ENCODE assay signal across 8 cellular contexts in genomic region chr9:96383165-96383939, GRCh38. TPM values are rescaled to one million over a fixed set of nuclear protein-coding genes. Genes with fewer than 3 reads are reported as not detected.
A peak's percentile ranks its signal among the peaks of the same experiment; 100 is the strongest.
DNase-seq lines count a peak whose midpoint lies in the region; ATAC-seq, FAIRE-seq and TF ChIP-seq lines count a peak whose summit lies in the region.
"Had no signal": no experiment of that assay in that cellular context is flagged by ENCODE, and none has a peak within 500 bp of the region (broad histone marks: within the 10 kb centered on the region; RNA-seq: fewer than 3 reads in every experiment).

Gene SLC35D2, minus strand, starts transcription at chr9:96383711. Its CDS starts 77 bp downstream, at chr9:96383634.

- H3K4me3 ChIP-seq in mucosa of descending colon (peak within 1 kb of the TSS; percentile 52), tibial artery (peak within 1 kb of the TSS; percentile 80 to 87)

- peak; percentile 73 for DNase-seq in GM10266 (ENCODE audit: extremely low spot score)
- peak; percentile 62 for DNase-seq in HTR-8/SVneo (ENCODE audit: insufficient read length, low spot score)
- DNase-seq in activated T-cell treated with anti-CD3 and anti-CD28 coated beads, Interleukin-2, amount 50 U/mL, for 48 hours: peak; percentile 32 to 37
- peak; percentile 60 for DNase-seq in fibroblast of gingiva (ENCODE audit: low read depth)
- DNase-seq in mucosa of descending colon: peak; percentile 85 to 91 (median 87)
- DNase-seq in tibial artery: peak; percentile 48 to 79
- DNase-seq in NCI-H2107 treated with DMSO at 0.1 percent for 48 hours (lab: John Stamatoyannopoulos, UW; ENCODE audit: unreplicated experiment): no peak

- H3K27me3 ChIP-seq in tibial artery: no peaks in the 10 kb centered on the region

- H3K4me1 ChIP-seq in mucosa of descending colon (ENCODE audit: low read depth) (peaks cover 44% of the 10 kb centered on the region), tibial artery (peaks cover 0 to 28% (median 10%) of the 10 kb centered on the region in 4 donors)

- H3K36me3 ChIP-seq in mucosa of descending colon (ENCODE audit: low read depth): no peaks in the 10 kb centered on the region
- H3K36me3 ChIP-seq in tibial artery: peaks cover 0 to 17% (median 0%) of the 10 kb centered on the region in 3 donors

- no peak for FAIRE-seq in HTR-8/SVneo (lab: Jason Lieb, UNC)
- FAIRE-seq: endometrium had no signal

- TF ChIP-seq CTCF in GM10266 (IDR thresholded peaks at IDR 0.05; ENCODE audit: control insufficient read depth, insufficient read depth, low read depth, missing control alignments) (no peak), mucosa of descending colon (IDR thresholded peaks at IDR 0.05) (no peak), tibial artery (IDR thresholded peaks at IDR 0.05) (no peak)

- H3K27ac ChIP-seq in tibial artery: peak within 1 kb of the TSS; percentile 91 to 92

- peak; percentile 97 for ATAC-seq in mucosa of descending colon

- H3K9me3 ChIP-seq in mucosa of descending colon (no peaks in the 10 kb centered on the region), tibial artery (no peaks in the 10 kb centered on the region)

- intact Hi-C loops in mucosa of descending colon (cut with DNase I, micrococcal nuclease) (no loop called here), tibial artery (cut with DNase I; ENCODE audit: low total_unique reads) (no loop called here)

RNA-seq across cellular contexts. Expression of gene SLC35D2, which starts in this region (rescaled TPM):
- 100 to 1,000 TPM in 1 of 3 donors, 10 to 100 TPM in 2; 53.5 to 112 (median 82.8) TPM for total RNA-seq in mucosa of descending colon
